Comparison of ENCODE assay signal across 13 cellular contexts in genomic region chr18:48824231-48824970, GRCh38.
A peak's percentile ranks its signal among the peaks of the same experiment; 100 is the strongest.
DNase-seq lines count a peak whose midpoint lies in the region; ATAC-seq, FAIRE-seq and TF ChIP-seq lines count a peak whose summit lies in the region.
"Had no signal": no experiment of that assay in that cellular context is flagged by ENCODE, and none has a peak within 500 bp of the region (broad histone marks: within the 10 kb centered on the region; RNA-seq: fewer than 3 reads in every experiment).

No MANE protein-coding gene starts in this region.

- no peaks in the 10 kb centered on the region for H3K27me3 ChIP-seq in mesendoderm (ENCODE audit: insufficient read depth, low read length, poor library complexity)

- H3K79me2 ChIP-seq in mesendoderm (ENCODE audit: control insufficient read depth, insufficient read depth, low read length), result no peaks in the 10 kb centered on the region

- TF ChIP-seq CTCF in HFFc6 (IDR thresholded peaks at IDR 0.05), result no peak

- no peak overlapping the region for H3K9ac ChIP-seq in mesendoderm (ENCODE audit: low read length)

- H3K9me3 Mint-ChIP-seq in HFFc6, result peaks cover 13% of the 10 kb centered on the region; the same call in 1 of the 2 replicates

- peak overlapping the region; percentile 10 for H3K4me3 Mint-ChIP-seq in HFFc6
- H3K4me3 Mint-ChIP-seq: activated naive CD8-positive, alpha-beta T cell had no signal

- H3K4me3 ChIP-seq in mesendoderm (ENCODE audit: low read length), result no peak overlapping the region

- H3K4ac ChIP-seq in mesendoderm (ENCODE audit: low read depth, low read length), result no peak overlapping the region

- no peaks in the 10 kb centered on the region for H3K36me3 ChIP-seq in mesendoderm (ENCODE audit: control insufficient read depth, insufficient read depth, low read length)

- H2AK5ac ChIP-seq in mesendoderm (ENCODE audit: low read length), result no peak overlapping the region

- H3K23ac ChIP-seq in mesendoderm (ENCODE audit: low read length), result no peak overlapping the region

- H3K56ac ChIP-seq in mesendoderm (ENCODE audit: low read length), result peak overlapping the region; percentile 64

- WGBS in mesendoderm (ENCODE audit: extremely low coverage, insufficient coverage, low lambda C conversion rate), result no CpG with 5 or more reads among the region's 14 CpGs

- no peak for ATAC-seq in GM21381 (IDR thresholded peaks at IDR 0.05; ENCODE audit: unreplicated experiment)

- H4K8ac ChIP-seq in mesendoderm (ENCODE audit: low read depth, low read length), result no peak overlapping the region

- no peak overlapping the region for H3K27ac ChIP-seq in mesendoderm (ENCODE audit: low read depth, low read length)

- no peak overlapping the region for H2BK5ac ChIP-seq in mesendoderm (ENCODE audit: low read length)

- FAIRE-seq in urothelium cell line (lab: Jason Lieb, UNC), result no peak

- H3K4me1 Mint-ChIP-seq in HFFc6 (ENCODE audit: low read depth), result peaks cover 53% of the 10 kb centered on the region

- no peak overlapping the region for H2BK15ac ChIP-seq in mesendoderm (replicated peaks; ENCODE audit: low read depth)

- H3K18ac ChIP-seq in mesendoderm (ENCODE audit: low read length), result no peak overlapping the region

- H3K79me1 ChIP-seq in mesendoderm (ENCODE audit: low read length), result no peaks in the 10 kb centered on the region

- DNase-seq in HFFc6, result no peak
- DNase-seq in activated T-cell treated with anti-CD3 and anti-CD28 coated beads, Interleukin-2, amount 50 U/mL, for 48 hours, result peak; percentile 5 to 9
- no peak for DNase-seq in mesendoderm
- peak; percentile 13 for DNase-seq in stimulated activated CD8-positive, alpha-beta memory T cell treated with anti-CD3 and anti-CD28 coated beads, Interleukin-4, amount 100 ng/mL, for 48 hours
- DNase-seq in ecto neural progenitor cell (ENCODE audit: low spot score), result no peak
- no peak for DNase-seq in urothelium cell line (ENCODE audit: low spot score)
- DNase-seq: activated CD4-positive, alpha-beta T cell treated with anti-CD3 and anti-CD28 coated beads for 1 hour; KG1; NCI-H1105 treated with DMSO at 0.1 percent for 48 hours; NCI-H2171; NK-92 treated with Interleukin-12 subunit alpha and Interleukin-12 subunit beta, amount 100 ng/mL, for 24 hours had no signal

- H3K4me1 ChIP-seq in mesendoderm (ENCODE audit: control insufficient read depth, low read depth, low read length), result peaks cover 18% of the 10 kb centered on the region

- peaks cover 56% of the 10 kb centered on the region for H3K36me3 Mint-ChIP-seq in HFFc6 (ENCODE audit: low read depth)
- H3K36me3 Mint-ChIP-seq: activated naive CD8-positive, alpha-beta T cell had no signal

- H3K27ac Mint-ChIP-seq in HFFc6, result peak overlapping the region; percentile 99
- H3K27ac Mint-ChIP-seq: activated naive CD8-positive, alpha-beta T cell had no signal

- H4K5ac ChIP-seq in mesendoderm (ENCODE audit: low read length), result no peak overlapping the region

- H2BK120ac ChIP-seq in mesendoderm (ENCODE audit: low read depth, low read length), result no peak overlapping the region

- no peak overlapping the region for H3K4me2 ChIP-seq in mesendoderm (ENCODE audit: low read length)

- H3K27me3 Mint-ChIP-seq in HFFc6 (ENCODE audit: insufficient read depth), result peaks cover 11% of the 10 kb centered on the region
- H3K27me3 Mint-ChIP-seq: activated naive CD8-positive, alpha-beta T cell had no signal

Comparison
In these comparisons a context has a peak if more than half of its experiments do, and no peak if none do; other contexts are left out.
1. DNase-seq: peak in activated T-cell treated with anti-CD3 and anti-CD28 coated beads, Interleukin-2, amount 50 U/mL, for 48 hours (2 of 2) and stimulated activated CD8-positive, alpha-beta memory T cell treated with anti-CD3 and anti-CD28 coated beads, Interleukin-4, amount 100 ng/mL, for 48 hours (single experiment); none in HFFc6 (single experiment), mesendoderm (single experiment), ecto neural progenitor cell (single experiment) and urothelium cell line (single experiment).